In genomic region chr1:202275061-202275770, GRCh38 we compare ENCODE assay signal across 16 cellular contexts.
"Had no signal": no experiment of that assay in that cellular context is flagged by ENCODE, and none has a peak within 500 bp of the region (broad histone marks: within the 10 kb centered on the region; RNA-seq: fewer than 3 reads in every experiment).

No MANE protein-coding gene starts in this region.

- H3K4me3 ChIP-seq: right lobe of liver, testis, transverse colon, uterus had no signal

- H3K9me3 ChIP-seq: right lobe of liver, testis, transverse colon, uterus had no signal

- H3K4me3 Mint-ChIP-seq: activated naive CD4-positive, alpha-beta T cell treated with anti-CD3 and anti-CD28 coated beads, Interleukin-2, amount 50 U/mL, for 24 hours; activated naive CD8-positive, alpha-beta T cell treated with anti-CD3 and anti-CD28 coated beads, Interleukin-2, amount 50 U/mL, for 24 hours; effector memory CD8-positive, alpha-beta T cell; memory B cell; natural killer cell had no signal

- ATAC-seq: activated naive CD8-positive, alpha-beta T cell treated with anti-CD3 and anti-CD28 coated beads, Interleukin-2, amount 50 U/mL, for 24 hours; left colon had no signal

- H3K9me3 Mint-ChIP-seq: activated naive CD4-positive, alpha-beta T cell treated with anti-CD3 and anti-CD28 coated beads, Interleukin-2, amount 50 U/mL, for 24 hours; activated naive CD8-positive, alpha-beta T cell treated with anti-CD3 and anti-CD28 coated beads, Interleukin-2, amount 50 U/mL, for 24 hours; activated T-helper 2 cell treated with anti-CD3 and anti-CD28 coated beads, Interferon-gamma antibody, Interleukin-2, Interleukin-4, amounts not matched to agents 10 μg/mL and 5 μg/mL and 100 μg/mL, durations not matched to agents 14 hours and 24 hours and 36 hours; effector memory CD8-positive, alpha-beta T cell; memory B cell; natural killer cell had no signal

- H3K36me3 Mint-ChIP-seq: activated naive CD4-positive, alpha-beta T cell treated with anti-CD3 and anti-CD28 coated beads, Interleukin-2, amount 50 U/mL, for 24 hours; memory B cell; natural killer cell had no signal

- H3K4me1 Mint-ChIP-seq: activated naive CD4-positive, alpha-beta T cell treated with anti-CD3 and anti-CD28 coated beads, Interleukin-2, amount 50 U/mL, for 24 hours; activated naive CD8-positive, alpha-beta T cell treated with anti-CD3 and anti-CD28 coated beads, Interleukin-2, amount 50 U/mL, for 24 hours; memory B cell had no signal

- H3K27ac ChIP-seq: right lobe of liver, testis, transverse colon, uterus had no signal

- H3K27me3 ChIP-seq: right lobe of liver, testis, transverse colon, uterus had no signal

- H3K27ac Mint-ChIP-seq: activated naive CD4-positive, alpha-beta T cell treated with anti-CD3 and anti-CD28 coated beads, Interleukin-2, amount 50 U/mL, for 24 hours; activated naive CD8-positive, alpha-beta T cell treated with anti-CD3 and anti-CD28 coated beads, Interleukin-2, amount 50 U/mL, for 24 hours; activated T-helper 2 cell treated with anti-CD3 and anti-CD28 coated beads, Interferon-gamma antibody, Interleukin-2, Interleukin-4, amounts not matched to agents 10 μg/mL and 5 μg/mL and 100 μg/mL, durations not matched to agents 14 hours and 24 hours and 36 hours; effector memory CD8-positive, alpha-beta T cell; memory B cell; natural killer cell had no signal

- H3K36me3 ChIP-seq: right lobe of liver, transverse colon, uterus had no signal

- H3K4me1 ChIP-seq: right lobe of liver, testis, transverse colon, uterus had no signal

- DNase-seq: amygdala, caudate nucleus, cortex of kidney, hippocampal formation, kidney, natural killer cell had no signal

- H3K27me3 Mint-ChIP-seq: activated naive CD4-positive, alpha-beta T cell treated with anti-CD3 and anti-CD28 coated beads, Interleukin-2, amount 50 U/mL, for 24 hours had no signal
